Comparison of ENCODE assay signal across 19 cellular contexts in genomic region chr9:96129698-96130097, GRCh38.
DNase-seq lines count a peak whose midpoint lies in the region; ATAC-seq and TF ChIP-seq lines count a peak whose summit lies in the region.
"Had no signal": no experiment of that assay in that cellular context is flagged by ENCODE, and none has a peak within 500 bp of the region (broad histone marks: within the 10 kb centered on the region; RNA-seq: fewer than 3 reads in every experiment).

No MANE protein-coding gene starts in this region.

- H3K27ac Mint-ChIP-seq in endothelial cell (ENCODE audit: unreplicated experiment) (peak overlapping the region; percentile 97), T-helper 17 cell (no peak overlapping the region)
- H3K27ac Mint-ChIP-seq: memory B cell, natural killer cell had no signal

- H3K4me3 Mint-ChIP-seq in endothelial cell (ENCODE audit: unreplicated experiment) (peak overlapping the region; percentile 31), T-helper 17 cell (no peak overlapping the region)
- H3K4me3 Mint-ChIP-seq: central memory CD8-positive, alpha-beta T cell; memory B cell; natural killer cell had no signal

- in situ Hi-C loops in GM13977 (cut with MboI; ENCODE audit: low pct_unique_long_range_greater_than_20kb, low sequenced_read_pairs, unreplicated experiment): no loop called here

- DNase-seq in NCI-H1105 (lab: John Stamatoyannopoulos, UW): peak; percentile 62
- DNase-seq in NCI-H748 treated with DMSO at 0.1 percent for 48 hours (lab: John Stamatoyannopoulos, UW): peak; percentile 95
- DNase-seq in endothelial cell (ENCODE audit: low spot score): peak; percentile 33
- DNase-seq in retina: peak; percentile 80
- no peak for DNase-seq in OCI-M1 (lab: John Stamatoyannopoulos, UW)
- no peak for DNase-seq in GM13977 (ENCODE audit: low spot score)
- no peak for DNase-seq in T-helper 17 cell
- no peak for DNase-seq in activated gamma-delta T cell (lab: John Stamatoyannopoulos, UW)
- DNase-seq: activated CD4-positive, alpha-beta T cell treated with anti-CD3 and anti-CD28 coated beads for 4 hours; activated effector memory CD4-positive, alpha-beta T cell treated with anti-CD3 and anti-CD28 coated beads, Interleukin-2, amount 50 U/mL, for 16 hours; amniotic stem cell; effector CD8-positive, alpha-beta T cell; kidney glomerular epithelial cell; natural killer cell; NCI-H510A; PC-3 had no signal

- H3K36me3 Mint-ChIP-seq in endothelial cell (ENCODE audit: low read depth, unreplicated experiment) (peaks cover 12% of the 10 kb centered on the region), T-helper 17 cell (ENCODE audit: low read depth) (no peaks in the 10 kb centered on the region)
- H3K36me3 Mint-ChIP-seq: memory B cell, natural killer cell had no signal

- peaks cover 43% of the 10 kb centered on the region for H3K4me1 Mint-ChIP-seq in endothelial cell (ENCODE audit: unreplicated experiment)
- H3K4me1 Mint-ChIP-seq in T-helper 17 cell: no peaks in the 10 kb centered on the region
- H3K4me1 Mint-ChIP-seq: central memory CD8-positive, alpha-beta T cell; memory B cell had no signal

- no peaks in the 10 kb centered on the region for H3K9me3 ChIP-seq in T-helper 17 cell (ENCODE audit: control insufficient read depth, low read length, poor library complexity, severe bottlenecking)
- H3K9me3 ChIP-seq: suprapubic skin had no signal

- no peak for ATAC-seq in T-helper 17 cell
- ATAC-seq: natural killer cell, PC-3 had no signal

- H3K27me3 Mint-ChIP-seq in endothelial cell (ENCODE audit: unreplicated experiment): peaks cover 13% of the 10 kb centered on the region
- H3K27me3 Mint-ChIP-seq in T-helper 17 cell: peaks cover 5% of the 10 kb centered on the region

- peaks cover 5% of the 10 kb centered on the region for H3K9me3 Mint-ChIP-seq in endothelial cell (ENCODE audit: unreplicated experiment)
- H3K9me3 Mint-ChIP-seq: natural killer cell had no signal

- no peak for TF ChIP-seq CTCF in endothelial cell (IDR thresholded peaks at IDR 0.05; ENCODE audit: unreplicated experiment)
- no peak for TF ChIP-seq CTCF in GM13977 (IDR thresholded peaks at IDR 0.05; ENCODE audit: extremely low read depth, insufficient read depth, missing control alignments)

Comparison
In these comparisons a context has a peak if more than half of its experiments do, and no peak if none do; other contexts are left out.
1. DNase-seq: peak in NCI-H1105 (single experiment), NCI-H748 treated with DMSO at 0.1 percent for 48 hours (single experiment), endothelial cell (single experiment) and retina (single experiment); none in OCI-M1 (single experiment), GM13977 (single experiment), T-helper 17 cell (0 of 3) and activated gamma-delta T cell (single experiment).